10 cellular contexts compared by ENCODE assay signal in the genomic region with DNA sequence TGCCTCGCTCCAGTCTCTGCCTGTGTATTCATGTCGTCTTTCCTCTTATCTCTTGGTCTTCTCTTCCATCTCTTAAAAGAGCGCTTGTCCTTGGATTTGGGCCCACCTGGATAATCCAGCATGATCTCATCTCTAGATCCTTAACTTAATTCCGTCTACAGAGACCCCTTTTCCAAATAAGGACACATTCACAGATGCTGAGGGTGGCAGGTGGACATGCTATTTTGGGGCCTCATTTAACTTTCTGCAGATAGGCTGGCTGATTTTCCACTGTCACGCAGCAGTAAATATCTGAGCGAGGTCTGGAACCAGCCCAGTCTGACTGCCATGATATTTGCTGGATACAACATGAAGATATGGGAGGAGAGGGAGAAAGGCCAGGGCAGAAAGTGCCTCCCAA. TPM values are rescaled to one million over a fixed set of nuclear protein-coding genes. Genes with fewer than 3 reads are reported as not detected.
"Had no signal": no experiment of that assay in that cellular context is flagged by ENCODE, and none has a peak within 500 bp of the region (broad histone marks: within the 10 kb centered on the region; RNA-seq: fewer than 3 reads in every experiment).

No MANE protein-coding gene starts in this region.

- H3K27ac Mint-ChIP-seq: H9, HFFc6, IgD-negative memory B cell had no signal

- H3K4me3 Mint-ChIP-seq: H9, HFFc6, IgD-negative memory B cell had no signal

- H3K4me3 ChIP-seq: GM23248 had no signal

- H3K27me3 Mint-ChIP-seq: IgD-negative memory B cell had no signal

- H3K4me1 Mint-ChIP-seq: IgD-negative memory B cell had no signal

- H3K27ac ChIP-seq: GM23248, HL-60 had no signal

- H3K36me3 Mint-ChIP-seq: IgD-negative memory B cell had no signal

- FAIRE-seq: H54, HepG2 had no signal

- ATAC-seq: HepG2 had no signal

- H3K9me3 Mint-ChIP-seq: HFFc6 had no signal

- DNase-seq: GM23248, GOT3, H9, HCEC 1CT, HFFc6, KBM-7 had no signal

- H2AFZ ChIP-seq: GM23248 had no signal

- H3K9ac ChIP-seq: GM23248 had no signal

RNA-seq across cellular contexts. Expression of gene TSHZ3, which starts 41.5 kb away (rescaled TPM):
- total RNA-seq: HepG2 had no signal
- polyA plus RNA-seq: HepG2, IgD-negative memory B cell had no signal
